ENCODE assay signal across 32 cellular contexts in the genomic region with DNA sequence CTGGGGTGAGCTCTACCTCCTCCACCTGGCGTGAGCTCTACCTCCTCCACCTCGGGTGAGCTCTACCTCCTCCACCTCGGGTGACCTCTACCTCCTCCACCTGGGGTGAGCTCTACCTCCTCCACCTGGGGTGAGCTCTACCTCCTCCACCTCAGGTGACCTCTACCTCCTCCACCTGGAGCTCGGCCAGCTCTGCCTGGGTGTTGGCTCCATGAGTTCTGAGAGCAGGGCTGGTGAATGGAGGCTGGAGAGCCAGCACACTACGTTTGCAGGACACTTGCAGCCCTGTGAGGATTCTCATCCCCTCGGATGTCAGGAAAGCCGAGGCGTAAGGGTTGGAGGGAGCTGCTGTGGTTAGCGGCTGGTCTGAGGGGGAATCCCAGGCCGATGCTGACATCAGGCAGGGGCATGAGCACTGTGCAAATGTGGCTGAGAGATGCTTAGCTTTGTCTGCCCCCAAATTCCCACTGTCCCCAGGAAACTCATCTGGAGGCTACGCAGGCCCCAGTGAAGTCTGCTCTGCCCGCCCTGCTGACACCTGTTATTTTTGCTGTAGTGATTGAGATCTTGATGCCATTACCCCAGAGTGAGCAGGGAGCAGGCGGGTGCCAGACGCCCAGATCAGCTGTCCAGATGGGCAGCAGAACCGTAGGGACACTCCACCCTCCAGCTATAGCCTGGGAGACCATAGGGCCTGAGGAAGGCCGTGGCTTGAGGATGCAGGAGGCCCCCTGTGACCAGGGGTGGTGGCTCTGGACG. TPM values are rescaled to one million over a fixed set of nuclear protein-coding genes. Genes with fewer than 3 reads are reported as not detected.
"Had no signal": no experiment of that assay in that cellular context is flagged by ENCODE, and none has a peak within 500 bp of the region (broad histone marks: within the 10 kb centered on the region; RNA-seq: fewer than 3 reads in every experiment).

No MANE protein-coding gene starts in this region.

- ATAC-seq: activated naive CD8-positive, alpha-beta T cell treated with anti-CD3 and anti-CD28 coated beads, Interleukin-2, amount 50 U/mL, for 24 hours; esophagus mucosa; heart left ventricle; lower lobe of right lung; natural killer cell treated with Interleukin-12 subunit alpha and Interleukin-12 subunit beta and Interleukin-15 and Interleukin-18, amount 100 ng/mL, for 72 hours; stimulated activated naive B cell treated with anti-CD40 and anti-IgM and Interleukin-4, amounts not matched to agents 10 μg/mL and 1 μg/mL and 100 μg/mL, for 72 hours had no signal

- H3K9me3 Mint-ChIP-seq: activated CD4-positive, alpha-beta memory T cell treated with anti-CD3 and anti-CD28 coated beads for 36 hours; activated CD4-positive, alpha-beta T cell treated with anti-CD3 and anti-CD28 coated beads, Interleukin-2, amount 10 ng/mL, durations not matched to agents 24 days and 14 days; activated naive CD8-positive, alpha-beta T cell treated with anti-CD3 and anti-CD28 coated beads, Interleukin-2, amount 50 U/mL, for 24 hours; activated T-helper 1 cell treated with anti-CD3 and anti-CD28 coated beads, Interleukin-12 subunit alpha, Interleukin-12 subunit beta, Interleukin-2, Interleukin-4 antibody, amounts not matched to agents 30 ng/mL and 10 ng/mL and 1 ng/mL, durations not matched to agents 14 hours and 24 hours and 36 hours; natural killer cell treated with Interleukin-12 subunit alpha and Interleukin-12 subunit beta and Interleukin-15 and Interleukin-18, amount 100 ng/mL, for 72 hours; stimulated activated naive B cell treated with anti-CD40 and anti-IgM and Interleukin-4, amounts not matched to agents 10 μg/mL and 1 μg/mL and 100 μg/mL, for 72 hours; T-helper 1 cell treated with Interleukin-12 subunit alpha and Interleukin-12 subunit beta and Interleukin-4 antibody, amounts not matched to agents 30 μg/mL and 1 μg/mL, for 36 hours had no signal

- H3K4me1 Mint-ChIP-seq: activated CD4-positive, alpha-beta T cell treated with anti-CD3 and anti-CD28 coated beads, Interleukin-2, amount 10 ng/mL, durations not matched to agents 24 days and 14 days; activated naive CD8-positive, alpha-beta T cell treated with anti-CD3 and anti-CD28 coated beads, Interleukin-2, amount 50 U/mL, for 24 hours had no signal

- H3K27ac Mint-ChIP-seq: activated CD4-positive, alpha-beta memory T cell treated with anti-CD3 and anti-CD28 coated beads for 36 hours; activated CD4-positive, alpha-beta T cell treated with anti-CD3 and anti-CD28 coated beads, Interleukin-2, amount 10 ng/mL, durations not matched to agents 24 days and 14 days; activated naive CD8-positive, alpha-beta T cell treated with anti-CD3 and anti-CD28 coated beads, Interleukin-2, amount 50 U/mL, for 24 hours; activated T-helper 1 cell treated with anti-CD3 and anti-CD28 coated beads, Interleukin-12 subunit alpha, Interleukin-12 subunit beta, Interleukin-2, Interleukin-4 antibody, amounts not matched to agents 30 ng/mL and 10 ng/mL and 1 ng/mL, durations not matched to agents 14 hours and 24 hours and 36 hours; natural killer cell treated with Interleukin-12 subunit alpha and Interleukin-12 subunit beta and Interleukin-15 and Interleukin-18, amount 100 ng/mL, for 72 hours; stimulated activated naive B cell treated with anti-CD40 and anti-IgM and Interleukin-4, amounts not matched to agents 10 μg/mL and 1 μg/mL and 100 μg/mL, for 72 hours; T-helper 1 cell treated with Interleukin-12 subunit alpha and Interleukin-12 subunit beta and Interleukin-4 antibody, amounts not matched to agents 30 μg/mL and 1 μg/mL, for 36 hours had no signal

- H3K36me3 Mint-ChIP-seq: activated CD4-positive, alpha-beta memory T cell treated with anti-CD3 and anti-CD28 coated beads for 36 hours; natural killer cell treated with Interleukin-12 subunit alpha and Interleukin-12 subunit beta and Interleukin-15 and Interleukin-18, amount 100 ng/mL, for 72 hours; stimulated activated naive B cell treated with anti-CD40 and anti-IgM and Interleukin-4, amounts not matched to agents 10 μg/mL and 1 μg/mL and 100 μg/mL, for 72 hours had no signal

- H3K4me3 Mint-ChIP-seq: activated CD4-positive, alpha-beta memory T cell treated with anti-CD3 and anti-CD28 coated beads for 36 hours; activated CD4-positive, alpha-beta T cell treated with anti-CD3 and anti-CD28 coated beads, Interleukin-2, amount 10 ng/mL, durations not matched to agents 24 days and 14 days; activated naive CD8-positive, alpha-beta T cell treated with anti-CD3 and anti-CD28 coated beads, Interleukin-2, amount 50 U/mL, for 24 hours; activated T-helper 1 cell treated with anti-CD3 and anti-CD28 coated beads, Interleukin-12 subunit alpha, Interleukin-12 subunit beta, Interleukin-2, Interleukin-4 antibody, amounts not matched to agents 30 ng/mL and 10 ng/mL and 1 ng/mL, durations not matched to agents 14 hours and 24 hours and 36 hours; natural killer cell treated with Interleukin-12 subunit alpha and Interleukin-12 subunit beta and Interleukin-15 and Interleukin-18, amount 100 ng/mL, for 72 hours; stimulated activated naive B cell treated with anti-CD40 and anti-IgM and Interleukin-4, amounts not matched to agents 10 μg/mL and 1 μg/mL and 100 μg/mL, for 72 hours; T-helper 1 cell treated with Interleukin-12 subunit alpha and Interleukin-12 subunit beta and Interleukin-4 antibody, amounts not matched to agents 30 μg/mL and 1 μg/mL, for 36 hours had no signal

- H3K4me1 ChIP-seq: prostate gland had no signal

- H3K27ac ChIP-seq: heart left ventricle, lower lobe of right lung, ovary, prostate gland, sigmoid colon, transverse colon had no signal

- H3K27me3 ChIP-seq: ovary had no signal

- DNase-seq: activated CD4-positive, alpha-beta memory T cell treated with anti-CD3 and anti-CD28 coated beads for 36 hours; activated CD4-positive, alpha-beta T cell treated with anti-CD3 and anti-CD28 coated beads, Interleukin-2, amount 10 ng/mL, durations not matched to agents 24 days and 14 days; activated CD4-positive, CD25-positive, alpha-beta regulatory T cell treated with anti-CD3 and anti-CD28 coated beads, Interleukin-2, amount 50 U/mL, for 72 hours; activated CD8-positive, alpha-beta memory T cell treated with anti-CD3 and anti-CD28 coated beads, Interleukin-2, amount 50 U/mL, for 4 hours; activated effector memory CD4-positive, alpha-beta T cell treated with anti-CD3 and anti-CD28 coated beads, Interleukin-2, amount 50 U/mL, for 16 hours; activated naive CD4-positive, alpha-beta T cell treated with anti-CD3 and anti-CD28 coated beads, Interleukin-2, amount 50 U/mL, for 16 hours; activated naive CD8-positive, alpha-beta T cell treated with anti-CD3 and anti-CD28 coated beads, Interleukin-2, amount 50 U/mL, for 24 hours; activated T-cell treated with anti-CD3 and anti-CD28 coated beads, Interleukin-2, amount 50 U/mL, for 1 hour; amygdala; caudate nucleus; foreskin fibroblast; heart left ventricle; lower lobe of right lung; mesenchymal stem cell; ovary; retina; sigmoid colon; stimulated activated CD4-positive, alpha-beta T cell treated with anti-CD3 and anti-CD28 coated beads, Interleukin-15, amount 100 ng/mL, for 24 hours; stimulated activated CD4-positive, alpha-beta T cell treated with anti-CD3 and anti-CD28 coated beads, Interleukin-2, amount 100 ng/mL, for 24 hours; stimulated activated naive B cell treated with anti-CD40 and anti-IgM and Interleukin-4, amounts not matched to agents 10 μg/mL and 1 μg/mL and 100 μg/mL, for 72 hours; T1000; transverse colon had no signal

- H3K9me3 ChIP-seq: heart left ventricle, lower lobe of right lung, ovary, prostate gland, sigmoid colon, transverse colon had no signal

- H3K4me3 ChIP-seq: heart left ventricle, lower lobe of right lung, ovary, prostate gland, sigmoid colon, transverse colon had no signal

- H3K36me3 ChIP-seq: heart left ventricle, lower lobe of right lung, ovary, prostate gland, sigmoid colon, transverse colon had no signal

RNA-seq across cellular contexts. Expression of a gene that starts 3.3 kb away (rescaled TPM):
- total RNA-seq: activated CD4-positive, alpha-beta memory T cell treated with anti-CD3 and anti-CD28 coated beads for 36 hours; activated CD4-positive, alpha-beta T cell treated with anti-CD3 and anti-CD28 coated beads, Interleukin-2, amount 10 ng/mL, durations not matched to agents 24 days and 14 days; activated CD8-positive, alpha-beta memory T cell treated with anti-CD3 and anti-CD28 coated beads for 36 hours; activated T-helper 1 cell treated with anti-CD3 and anti-CD28 coated beads, Interleukin-12 subunit alpha, Interleukin-12 subunit beta, Interleukin-2, Interleukin-4 antibody, amounts not matched to agents 30 ng/mL and 10 ng/mL and 1 ng/mL, durations not matched to agents 14 hours and 24 hours and 36 hours; chondrocyte; endothelial cell of umbilical vein; heart left ventricle; kidney epithelial cell; natural killer cell treated with Interleukin-12 subunit alpha and Interleukin-12 subunit beta and Interleukin-15 and Interleukin-18, amount 100 ng/mL, for 72 hours; sigmoid colon; temporal lobe; transverse colon had no signal
- polyA plus RNA-seq: endothelial cell of umbilical vein, heart left ventricle had no signal

RNA-seq across cellular contexts. Expression of a gene that starts 13.4 kb away (rescaled TPM):
- total RNA-seq: activated CD4-positive, alpha-beta memory T cell treated with anti-CD3 and anti-CD28 coated beads for 36 hours; activated CD4-positive, alpha-beta T cell treated with anti-CD3 and anti-CD28 coated beads, Interleukin-2, amount 10 ng/mL, durations not matched to agents 24 days and 14 days; activated CD8-positive, alpha-beta memory T cell treated with anti-CD3 and anti-CD28 coated beads for 36 hours; activated T-helper 1 cell treated with anti-CD3 and anti-CD28 coated beads, Interleukin-12 subunit alpha, Interleukin-12 subunit beta, Interleukin-2, Interleukin-4 antibody, amounts not matched to agents 30 ng/mL and 10 ng/mL and 1 ng/mL, durations not matched to agents 14 hours and 24 hours and 36 hours; chondrocyte; endothelial cell of umbilical vein; natural killer cell treated with Interleukin-12 subunit alpha and Interleukin-12 subunit beta and Interleukin-15 and Interleukin-18, amount 100 ng/mL, for 72 hours; sigmoid colon; temporal lobe had no signal
- polyA plus RNA-seq: endothelial cell of umbilical vein had no signal

RNA-seq across cellular contexts. Expression of a gene that starts 40.8 kb away (rescaled TPM):
- total RNA-seq: activated CD4-positive, alpha-beta memory T cell treated with anti-CD3 and anti-CD28 coated beads for 36 hours; activated CD4-positive, alpha-beta T cell treated with anti-CD3 and anti-CD28 coated beads, Interleukin-2, amount 10 ng/mL, durations not matched to agents 24 days and 14 days; activated CD8-positive, alpha-beta memory T cell treated with anti-CD3 and anti-CD28 coated beads for 36 hours; activated T-helper 1 cell treated with anti-CD3 and anti-CD28 coated beads, Interleukin-12 subunit alpha, Interleukin-12 subunit beta, Interleukin-2, Interleukin-4 antibody, amounts not matched to agents 30 ng/mL and 10 ng/mL and 1 ng/mL, durations not matched to agents 14 hours and 24 hours and 36 hours; chondrocyte; endothelial cell of umbilical vein; esophagus mucosa; heart left ventricle; lower lobe of right lung; natural killer cell treated with Interleukin-12 subunit alpha and Interleukin-12 subunit beta and Interleukin-15 and Interleukin-18, amount 100 ng/mL, for 72 hours; prostate gland; sigmoid colon; temporal lobe had no signal
- polyA plus RNA-seq: endothelial cell of umbilical vein had no signal
